Comparison of ENCODE assay signal across 27 cellular contexts in genomic region chr16:3248596-3248995, GRCh38. TPM values are rescaled to one million over a fixed set of nuclear protein-coding genes. Genes with fewer than 3 reads are reported as not detected.
DNase-seq lines count a peak whose midpoint lies in the region; ATAC-seq, FAIRE-seq and TF ChIP-seq lines count a peak whose summit lies in the region.
"Had no signal": no experiment of that assay in that cellular context is flagged by ENCODE, and none has a peak within 500 bp of the region (broad histone marks: within the 10 kb centered on the region; RNA-seq: fewer than 3 reads in every experiment).

No MANE protein-coding gene starts in this region.

- intact Hi-C loops in kidney (cut with DNase I) = no loop called here

- H3K4me1 ChIP-seq in kidney (ENCODE audit: control insufficient read depth in 1 of 2, insufficient read depth in 1 of 2, low read depth in 1 of 2, low read length in 2 of 2) = no peaks in the 10 kb centered on the region
- peaks cover 70 to 74% of the 10 kb centered on the region in 2 experiments for H3K4me1 ChIP-seq in neutrophil (ENCODE audit: control insufficient read depth in 1 of 2, insufficient read depth in 1 of 2, low read depth in 1 of 2, low read length in 1 of 2)
- H3K4me1 ChIP-seq: BE2C, BLaER1, Caco-2 had no signal

- DNase-seq in kidney (peak; percentile 42), hepatic stellate cell (ENCODE audit: low spot score) (no peak), KG1 (lab: John Stamatoyannopoulos, UW) (no peak), SKM-1 (lab: John Stamatoyannopoulos, UW; ENCODE audit: unreplicated experiment) (no peak)
- DNase-seq in stimulated activated naive B cell treated with anti-CD40 and anti-IgM and Interleukin-4, amounts not matched to agents 10 μg/mL and 1 μg/mL and 100 μg/mL, for 72 hours = no peak
- DNase-seq: 8988T; ACHN; BE2C; C1 segment of cervical spinal cord; Caco-2; Calu3; CD4-positive, alpha-beta T cell; CD8-positive, alpha-beta T cell; DMS79 treated with DMSO at 0.1 percent for 48 hours; EL; GDM1 had no signal

- no peaks in the 10 kb centered on the region for H3K9me3 Mint-ChIP-seq in stimulated activated naive B cell treated with anti-CD40 and anti-IgM and Interleukin-4, amounts not matched to agents 10 μg/mL and 1 μg/mL and 100 μg/mL, for 72 hours
- H3K9me3 Mint-ChIP-seq: CD4-positive, alpha-beta T cell; CD8-positive, alpha-beta T cell had no signal

- H3K9ac ChIP-seq in kidney (ENCODE audit: low read length in 2 of 2) = no peak overlapping the region
- H3K9ac ChIP-seq: BLaER1 had no signal

- H3K36me3 Mint-ChIP-seq in stimulated activated naive B cell treated with anti-CD40 and anti-IgM and Interleukin-4, amounts not matched to agents 10 μg/mL and 1 μg/mL and 100 μg/mL, for 72 hours = no peaks in the 10 kb centered on the region
- H3K36me3 Mint-ChIP-seq: CD8-positive, alpha-beta T cell had no signal

- H3K27ac Mint-ChIP-seq in stimulated activated naive B cell treated with anti-CD40 and anti-IgM and Interleukin-4, amounts not matched to agents 10 μg/mL and 1 μg/mL and 100 μg/mL, for 72 hours = peak overlapping the region; percentile 63
- H3K27ac Mint-ChIP-seq: CD4-positive, alpha-beta T cell; CD8-positive, alpha-beta T cell had no signal

- H3K4me3 ChIP-seq in kidney (ENCODE audit: low read length in 2 of 2) (no peak overlapping the region), neutrophil (ENCODE audit: low read depth in 1 of 2, low read length in 1 of 2) (no peak overlapping the region)
- H3K4me3 ChIP-seq: BLaER1, GM12878 had no signal

- no peak overlapping the region for H3K4me3 Mint-ChIP-seq in stimulated activated naive B cell treated with anti-CD40 and anti-IgM and Interleukin-4, amounts not matched to agents 10 μg/mL and 1 μg/mL and 100 μg/mL, for 72 hours
- H3K4me3 Mint-ChIP-seq: CD14-positive monocyte; CD4-positive, alpha-beta T cell; CD8-positive, alpha-beta T cell had no signal

- H3K27me3 ChIP-seq in neutrophil = no peaks in the 10 kb centered on the region
- H3K27me3 ChIP-seq: BLaER1 had no signal

- ATAC-seq in stimulated activated naive B cell treated with anti-CD40 and anti-IgM and Interleukin-4, amounts not matched to agents 10 μg/mL and 1 μg/mL and 100 μg/mL, for 72 hours (replicated peaks) = no peak
- ATAC-seq: CD8-positive, alpha-beta T cell; GM12878 had no signal

- H3K36me3 ChIP-seq in kidney (ENCODE audit: control insufficient read depth in 1 of 2, insufficient read depth in 2 of 2, low read length in 2 of 2) (no peaks in the 10 kb centered on the region), neutrophil (peaks cover 94% of the 10 kb centered on the region)
- H3K36me3 ChIP-seq: BE2C, BLaER1 had no signal

- H3K4me1 Mint-ChIP-seq in stimulated activated naive B cell treated with anti-CD40 and anti-IgM and Interleukin-4, amounts not matched to agents 10 μg/mL and 1 μg/mL and 100 μg/mL, for 72 hours = no peaks in the 10 kb centered on the region

- FAIRE-seq in kidney (lab: Jason Lieb, UNC) = no peak
- FAIRE-seq: A204.1, D721Med, GM12878, GM12892, GM18507 had no signal

- TF ChIP-seq CTCF in kidney (IDR thresholded peaks at IDR 0.05; ENCODE audit: borderline replicate concordance, extremely low read depth, insufficient read depth) (no peak), neutrophil (IDR thresholded peaks at IDR 0.05) (no peak)

- no peaks in the 10 kb centered on the region for H3K9me3 ChIP-seq in kidney (ENCODE audit: control insufficient read depth in 1 of 2, low read length in 2 of 2)
- H3K9me3 ChIP-seq in neutrophil = no peaks in the 10 kb centered on the region
- H3K9me3 ChIP-seq: BE2C, Caco-2 had no signal

- H3K27ac ChIP-seq in kidney (ENCODE audit: low read depth in 2 of 2, low read length in 2 of 2) (no peak overlapping the region), neutrophil (peak overlapping the region; percentile 53)
- H3K27ac ChIP-seq: BLaER1 had no signal

- H3K27me3 Mint-ChIP-seq in stimulated activated naive B cell treated with anti-CD40 and anti-IgM and Interleukin-4, amounts not matched to agents 10 μg/mL and 1 μg/mL and 100 μg/mL, for 72 hours = peaks cover 44 to 65% of the 10 kb centered on the region in 2 donors
- H3K27me3 Mint-ChIP-seq: CD4-positive, alpha-beta T cell had no signal

RNA-seq across cellular contexts. Expression of gene MEFV, which starts 7.8 kb away (rescaled TPM):
- total RNA-seq in kidney = 4.1 TPM
- not detected for polyA plus RNA-seq in kidney (ENCODE audit: insufficient read depth, low read depth, low replicate concordance)
- total RNA-seq: A673, Caco-2, Calu3, G401 had no signal
- polyA plus RNA-seq: AG04450 had no signal

RNA-seq across cellular contexts. Expression of gene ZNF200, which starts 13.6 kb away (rescaled TPM):
- total RNA-seq in kidney = 9.6 TPM
- 3.3 TPM for polyA plus RNA-seq in kidney (ENCODE audit: insufficient read depth, low read depth, low replicate concordance)

RNA-seq across cellular contexts. Expression of gene ZNF263, which starts 34.7 kb away (rescaled TPM):
- 29.7 TPM for total RNA-seq in kidney
- 14.6 TPM for polyA plus RNA-seq in kidney (ENCODE audit: insufficient read depth, low read depth, low replicate concordance)

RNA-seq across cellular contexts. Expression of gene TIGD7, which starts 56.6 kb away (rescaled TPM):
- total RNA-seq in kidney = 7.5 TPM
- 4.2 TPM for polyA plus RNA-seq in kidney (ENCODE audit: insufficient read depth, low read depth, low replicate concordance)

RNA-seq across cellular contexts. Expression of gene ZNF75A, which starts 56.7 kb away (rescaled TPM):
- 41.3 TPM for total RNA-seq in kidney
- polyA plus RNA-seq in kidney (ENCODE audit: insufficient read depth, low read depth, low replicate concordance) = 14.3 TPM
